1 cellular context compared by ENCODE assay signal in genomic region chr17:66420961-66421371, GRCh38.
TF ChIP-seq lines count a peak whose summit lies in the region.

No MANE protein-coding gene starts in this region.

TF ChIP-seq in SK-N-SH treated with all-trans-retinoic acid at 6 μM for 48 hours, 23 proteins besides CTCF, POLR2A, EP300 and RAD21 (continued from another document):
- peak; percentile 59; the same call in 1 of the 2 replicates for TF ChIP-seq TSHZ2 (CRISPR knock-in tag; IDR thresholded peaks at IDR 0.05)
- TF ChIP-seq CSDC2 (CRISPR knock-in tag; IDR thresholded peaks at IDR 0.05) = peak; percentile 97
- TF ChIP-seq SNAI2 (CRISPR knock-in tag; IDR thresholded peaks at IDR 0.05) = peak; percentile 97
- peak; percentile 99 for TF ChIP-seq CREB5 (CRISPR knock-in tag; IDR thresholded peaks at IDR 0.05; ENCODE audit: low read depth)
- no peak for TF ChIP-seq ZNF565 (CRISPR knock-in tag; conservative IDR thresholded peaks at IDR 0.05; ENCODE audit: low read depth)
- TF ChIP-seq ESRRG (CRISPR knock-in tag; IDR thresholded peaks at IDR 0.05) = peak; percentile 96
- peak; percentile 90 for TF ChIP-seq ZFP3 (CRISPR knock-in tag; IDR thresholded peaks at IDR 0.05)
- no peak for TF ChIP-seq ZC3H10 (CRISPR knock-in tag; IDR thresholded peaks at IDR 0.05)
- peak; percentile 91 for TF ChIP-seq PATZ1 (CRISPR knock-in tag; IDR thresholded peaks at IDR 0.05; ENCODE audit: borderline replicate concordance)
- peak; percentile 90; the same call in 1 of the 2 replicates for TF ChIP-seq POU6F1 (CRISPR knock-in tag; IDR thresholded peaks at IDR 0.05; ENCODE audit: borderline replicate concordance, low read depth)
- peak; percentile 95 for TF ChIP-seq GLIS3 (CRISPR knock-in tag; IDR thresholded peaks at IDR 0.05)
